ENCODE assay signal across 38 cellular contexts in the genomic region with DNA sequence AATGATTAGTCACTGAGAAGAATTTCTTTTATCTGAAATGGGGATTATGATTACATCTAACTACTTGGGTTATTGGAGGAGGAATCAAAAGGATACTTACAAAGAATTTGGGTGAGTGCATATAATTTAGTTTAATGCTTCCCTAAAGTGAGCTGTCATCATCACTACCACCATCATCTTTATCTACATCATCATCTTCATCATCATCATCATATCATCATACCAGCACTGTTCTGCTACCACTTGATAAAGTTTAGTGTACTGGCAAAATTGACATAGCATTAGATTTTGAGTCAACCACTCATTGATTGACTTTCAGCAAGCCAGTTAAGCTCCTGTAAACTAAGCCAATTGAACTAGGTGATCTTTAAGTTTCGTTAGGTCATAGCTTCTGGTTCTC.
"Had no signal": no experiment of that assay in that cellular context is flagged by ENCODE, and none has a peak within 500 bp of the region (broad histone marks: within the 10 kb centered on the region; RNA-seq: fewer than 3 reads in every experiment).

No MANE protein-coding gene starts in this region.

- DNase-seq: activated effector memory CD4-positive, alpha-beta T cell treated with anti-CD3 and anti-CD28 coated beads, Interleukin-2, amount 50 U/mL, for 16 hours; activated effector memory CD4-positive, alpha-beta T cell treated with Interleukin-2 at 50 U/mL for 16 hours; activated gamma-delta T cell; activated gamma-delta T cell treated with Interleukin-2 at 50 U/mL for 16 hours; activated naive CD4-positive, alpha-beta T cell; activated naive CD4-positive, alpha-beta T cell treated with anti-CD3 and anti-CD28 coated beads for 36 hours; activated naive CD4-positive, alpha-beta T cell treated with anti-CD3 and anti-CD28 coated beads, Interleukin-2, amount 10 ng/mL, durations not matched to agents 7 days and 5 days; activated naive CD4-positive, alpha-beta T cell treated with anti-CD3 and anti-CD28 coated beads, Interleukin-2, amount 50 U/mL, for 16 hours; activated naive CD4-positive, alpha-beta T cell treated with Interleukin-2 at 50 U/mL for 16 hours; activated naive CD8-positive, alpha-beta T cell treated with anti-CD3 and anti-CD28 coated beads for 36 hours; activated naive CD8-positive, alpha-beta T cell treated with anti-CD3 and anti-CD28 coated beads, Interleukin-2, amount 10 ng/mL, durations not matched to agents 7 days and 5 days; activated naive CD8-positive, alpha-beta T cell treated with anti-CD3 and anti-CD28 coated beads, Interleukin-2, amount 50 U/mL, for 24 hours; activated T-cell treated with anti-CD3 and anti-CD28 coated beads, Interleukin-2, amount 50 U/mL, for 1 hour; activated T-cell treated with anti-CD3 and anti-CD28 coated beads, Interleukin-2, amount 50 U/mL, for 24 hours; activated T-cell treated with anti-CD3 and anti-CD28 coated beads, Interleukin-2, amount 50 U/mL, for 4 hours; activated T-cell treated with anti-CD3 and anti-CD28 coated beads, Interleukin-2, amount 50 U/mL, for 48 hours; activated T-cell treated with anti-CD3 and anti-CD28 coated beads, Interleukin-2, amount 50 U/mL, for 72 hours; adrenal gland; amniotic stem cell; amygdala; anterior cingulate cortex; aorta; body of pancreas; brain microvascular endothelial cell; caudate nucleus; central memory CD4-positive, alpha-beta T cell; cerebellar nuclear complex had no signal

- H3K36me3 ChIP-seq: adrenal gland, brain microvascular endothelial cell, breast epithelium, cardiac muscle cell had no signal

- H3K9me3 ChIP-seq: adrenal gland, ascending aorta, body of pancreas, breast epithelium had no signal

- H3K36me3 Mint-ChIP-seq: activated naive CD4-positive, alpha-beta T cell treated with anti-CD3 and anti-CD28 coated beads, Interleukin-2, amount 10 ng/mL, durations not matched to agents 7 days and 5 days; activated naive CD4-positive, alpha-beta T cell treated with anti-CD3 and anti-CD28 coated beads, Interleukin-2, amount 50 U/mL, for 24 hours; activated naive CD8-positive, alpha-beta T cell; activated naive CD8-positive, alpha-beta T cell treated with anti-CD3 and anti-CD28 coated beads for 36 hours; activated naive CD8-positive, alpha-beta T cell treated with anti-CD3 and anti-CD28 coated beads, Interleukin-2, amount 10 ng/mL, durations not matched to agents 7 days and 5 days had no signal

- H3K27ac ChIP-seq: adrenal gland, ascending aorta, body of pancreas, brain microvascular endothelial cell, breast epithelium, cardiac muscle cell had no signal

- H3K27ac Mint-ChIP-seq: activated naive CD4-positive, alpha-beta T cell treated with anti-CD3 and anti-CD28 coated beads for 36 hours; activated naive CD4-positive, alpha-beta T cell treated with anti-CD3 and anti-CD28 coated beads, Interleukin-2, amount 10 ng/mL, durations not matched to agents 7 days and 5 days; activated naive CD4-positive, alpha-beta T cell treated with anti-CD3 and anti-CD28 coated beads, Interleukin-2, amount 50 U/mL, for 24 hours; activated naive CD8-positive, alpha-beta T cell; activated naive CD8-positive, alpha-beta T cell treated with anti-CD3 and anti-CD28 coated beads for 36 hours; activated naive CD8-positive, alpha-beta T cell treated with anti-CD3 and anti-CD28 coated beads, Interleukin-2, amount 10 ng/mL, durations not matched to agents 7 days and 5 days; activated naive CD8-positive, alpha-beta T cell treated with anti-CD3 and anti-CD28 coated beads, Interleukin-2, amount 50 U/mL, for 24 hours; activated T-cell treated with anti-CD3 and anti-CD28 coated beads, Interleukin-2, amount 50 U/mL, for 24 hours; activated T-cell treated with anti-CD3 and anti-CD28 coated beads, Interleukin-2, amount 50 U/mL, for 72 hours; activated T-helper 1 cell treated with anti-CD3 and anti-CD28 coated beads, Interleukin-12 subunit alpha, Interleukin-12 subunit beta, Interleukin-2, Interleukin-4 antibody, amounts not matched to agents 30 ng/mL and 10 ng/mL and 1 ng/mL, durations not matched to agents 14 hours and 24 hours and 36 hours; activated T-helper 17 cell treated with anti-CD3 and anti-CD28 coated beads, Interleukin-2, amount 50 U/mL, for 72 hours; activated T-helper 2 cell treated with anti-CD3 and anti-CD28 coated beads, Interferon-gamma antibody, Interleukin-2, Interleukin-4, amounts not matched to agents 10 μg/mL and 5 μg/mL and 100 μg/mL, durations not matched to agents 14 hours and 24 hours and 36 hours; brain had no signal

- H3K4me1 ChIP-seq: adrenal gland, body of pancreas, breast epithelium had no signal

- H3K9me3 Mint-ChIP-seq: activated naive CD4-positive, alpha-beta T cell treated with anti-CD3 and anti-CD28 coated beads for 36 hours; activated naive CD4-positive, alpha-beta T cell treated with anti-CD3 and anti-CD28 coated beads, Interleukin-2, amount 50 U/mL, for 24 hours; activated naive CD8-positive, alpha-beta T cell treated with anti-CD3 and anti-CD28 coated beads for 36 hours; activated naive CD8-positive, alpha-beta T cell treated with anti-CD3 and anti-CD28 coated beads, Interleukin-2, amount 50 U/mL, for 24 hours; activated T-cell treated with anti-CD3 and anti-CD28 coated beads, Interleukin-2, amount 50 U/mL, for 4 hours; activated T-helper 17 cell treated with anti-CD3 and anti-CD28 coated beads, Interleukin-2, amount 50 U/mL, for 72 hours; activated T-helper 2 cell treated with anti-CD3 and anti-CD28 coated beads, Interferon-gamma antibody, Interleukin-2, Interleukin-4, amounts not matched to agents 10 μg/mL and 5 μg/mL and 100 μg/mL, durations not matched to agents 14 hours and 24 hours and 36 hours; brain had no signal

- FAIRE-seq: astrocyte, bronchial epithelial cell had no signal

- H3K27me3 ChIP-seq: adrenal gland, ascending aorta, body of pancreas, brain microvascular endothelial cell, breast epithelium, cardiac muscle cell had no signal

- H3K4me3 ChIP-seq: adrenal gland, ascending aorta, body of pancreas, breast epithelium, cardiac muscle cell had no signal

- ATAC-seq: activated naive CD8-positive, alpha-beta T cell treated with anti-CD3 and anti-CD28 coated beads, Interleukin-2, amount 50 U/mL, for 24 hours; activated T-cell treated with anti-CD3 and anti-CD28 coated beads, Interleukin-2, amount 50 U/mL, for 4 hours; activated T-cell treated with anti-CD3 and anti-CD28 coated beads, Interleukin-2, amount 50 U/mL, for 72 hours; activated T-helper 17 cell treated with anti-CD3 and anti-CD28 coated beads, Interleukin-2, amount 50 U/mL, for 72 hours; body of pancreas had no signal
